ENCODE assay signal across 11 cellular contexts in the genomic region with DNA sequence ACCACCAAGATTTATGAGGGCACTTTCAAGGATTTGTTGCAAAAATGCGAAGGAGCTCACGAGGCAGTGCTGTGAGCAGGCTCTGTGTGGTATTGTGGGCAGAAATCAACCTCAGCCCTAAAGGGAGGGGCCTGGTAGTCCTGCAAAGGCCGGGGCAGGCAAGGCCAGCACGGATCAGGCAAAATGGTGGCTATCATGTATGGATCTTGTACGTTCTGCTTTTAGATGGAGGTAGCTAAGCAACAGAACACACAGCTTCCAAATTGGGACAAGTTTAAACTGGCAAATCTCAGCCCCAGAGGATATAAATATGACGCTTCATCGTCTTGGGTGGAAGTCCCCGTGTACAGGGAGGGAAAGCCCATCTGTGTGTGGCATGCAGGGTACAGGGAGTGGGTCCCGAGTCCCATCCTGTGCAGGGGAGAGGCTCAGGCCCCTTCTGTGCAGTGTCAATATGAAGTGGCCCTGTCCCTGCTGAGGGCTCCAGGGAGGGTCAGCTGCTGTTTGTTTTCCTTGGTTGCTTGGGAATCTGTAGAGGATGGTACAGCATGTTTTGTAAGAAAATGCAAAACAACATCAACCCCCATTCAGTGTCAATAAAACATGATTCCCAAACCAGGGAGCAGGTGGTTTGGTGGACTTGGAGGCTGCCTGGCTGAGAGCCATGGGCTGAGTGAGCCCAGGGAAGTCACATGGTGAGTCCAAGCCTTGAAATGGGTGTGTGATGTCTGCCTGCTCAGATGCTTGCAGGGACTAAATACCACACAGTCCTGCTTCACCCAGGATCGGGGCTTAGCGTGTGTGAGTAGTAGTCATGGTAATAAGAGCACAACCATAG.
DNase-seq lines count a peak whose midpoint lies in the region; ATAC-seq and TF ChIP-seq lines count a peak whose summit lies in the region.
"Had no signal": no experiment of that assay in that cellular context is flagged by ENCODE, and none has a peak within 500 bp of the region (broad histone marks: within the 10 kb centered on the region; RNA-seq: fewer than 3 reads in every experiment).

No MANE protein-coding gene starts in this region.

- no peaks in the 10 kb centered on the region for H3K4me1 Mint-ChIP-seq in activated CD4-positive, alpha-beta memory T cell treated with anti-CD3 and anti-CD28 coated beads, Interleukin-2, amount 10 ng/mL, durations not matched to agents 7 days and 5 days
- no peaks in the 10 kb centered on the region for H3K4me1 Mint-ChIP-seq in activated CD4-positive, alpha-beta memory T cell treated with anti-CD3 and anti-CD28 coated beads for 36 hours (ENCODE audit: low read depth)
- no peaks in the 10 kb centered on the region for H3K4me1 Mint-ChIP-seq in effector memory CD8-positive, alpha-beta T cell (ENCODE audit: low read depth in 2 of 2)
- H3K4me1 Mint-ChIP-seq in activated naive CD4-positive, alpha-beta T cell treated with anti-CD3 and anti-CD28 coated beads for 36 hours (ENCODE audit: low read depth), result no peaks in the 10 kb centered on the region
- H3K4me1 Mint-ChIP-seq: activated CD4-positive, alpha-beta T cell treated with anti-CD3 and anti-CD28 coated beads for 36 hours had no signal

- no peaks in the 10 kb centered on the region for H3K36me3 Mint-ChIP-seq in activated CD4-positive, alpha-beta memory T cell treated with anti-CD3 and anti-CD28 coated beads, Interleukin-2, amount 10 ng/mL, durations not matched to agents 7 days and 5 days (ENCODE audit: low read depth)
- no peaks in the 10 kb centered on the region for H3K36me3 Mint-ChIP-seq in activated CD4-positive, alpha-beta memory T cell treated with anti-CD3 and anti-CD28 coated beads for 36 hours
- no peaks in the 10 kb centered on the region for H3K36me3 Mint-ChIP-seq in effector memory CD8-positive, alpha-beta T cell (ENCODE audit: insufficient read depth)
- no peaks in the 10 kb centered on the region for H3K36me3 Mint-ChIP-seq in activated naive CD4-positive, alpha-beta T cell treated with anti-CD3 and anti-CD28 coated beads for 36 hours (ENCODE audit: low read depth)

- H3K27me3 ChIP-seq in body of pancreas, result no peaks in the 10 kb centered on the region
- H3K27me3 ChIP-seq: cardiac muscle cell had no signal

- H3K27me3 Mint-ChIP-seq in activated CD4-positive, alpha-beta memory T cell treated with anti-CD3 and anti-CD28 coated beads, Interleukin-2, amount 10 ng/mL, durations not matched to agents 7 days and 5 days, result no peaks in the 10 kb centered on the region
- peaks cover 3% of the 10 kb centered on the region for H3K27me3 Mint-ChIP-seq in activated CD4-positive, alpha-beta memory T cell treated with anti-CD3 and anti-CD28 coated beads for 36 hours
- H3K27me3 Mint-ChIP-seq in effector memory CD8-positive, alpha-beta T cell, result peaks cover 8 to 28% of the 10 kb centered on the region in 2 donors
- H3K27me3 Mint-ChIP-seq in activated naive CD4-positive, alpha-beta T cell treated with anti-CD3 and anti-CD28 coated beads for 36 hours (ENCODE audit: low read depth), result peaks cover 9% of the 10 kb centered on the region

- CTCF ChIA-PET in activated CD4-positive, alpha-beta memory T cell treated with anti-CD3 and anti-CD28 coated beads, Interleukin-2, amount 10 ng/mL, durations not matched to agents 7 days and 5 days (lab: Charles Lee), result no interaction called here
- CTCF ChIA-PET in activated CD4-positive, alpha-beta memory T cell treated with anti-CD3 and anti-CD28 coated beads for 36 hours (lab: Charles Lee), result no interaction called here
- CTCF ChIA-PET in activated naive CD4-positive, alpha-beta T cell treated with anti-CD3 and anti-CD28 coated beads for 36 hours (lab: Charles Lee), result no interaction called here

- peak; percentile 7 for DNase-seq in activated CD4-positive, alpha-beta memory T cell treated with anti-CD3 and anti-CD28 coated beads, Interleukin-2, amount 10 ng/mL, durations not matched to agents 7 days and 5 days
- no peak for DNase-seq in activated CD4-positive, alpha-beta memory T cell treated with anti-CD3 and anti-CD28 coated beads for 36 hours
- peak in 2 of 4 donors; percentile 32 to 41 for DNase-seq in body of pancreas
- peak; percentile 45 for DNase-seq in left kidney (ENCODE audit: low read depth, low spot score)
- no peak for DNase-seq in effector memory CD8-positive, alpha-beta T cell
- no peak for DNase-seq in activated naive CD4-positive, alpha-beta T cell treated with anti-CD3 and anti-CD28 coated beads for 36 hours
- DNase-seq in Kasumi-1 (lab: John Stamatoyannopoulos, UW), result no peak
- DNase-seq: activated CD4-positive, alpha-beta T cell treated with anti-CD3 and anti-CD28 coated beads for 36 hours had no signal

- no peak overlapping the region for H3K4me3 ChIP-seq in body of pancreas
- H3K4me3 ChIP-seq: cardiac muscle cell had no signal

- peak; percentile 21 for ATAC-seq in body of pancreas
- ATAC-seq in effector memory CD8-positive, alpha-beta T cell (replicated peaks), result no peak
- no peak for ATAC-seq in HG03439 (IDR thresholded peaks at IDR 0.05; ENCODE audit: unreplicated experiment)
- ATAC-seq: activated CD4-positive, alpha-beta T cell treated with anti-CD3 and anti-CD28 coated beads for 36 hours had no signal

- H3K4me1 ChIP-seq in body of pancreas, result peaks cover 8% of the 10 kb centered on the region

- intact Hi-C loops in activated CD4-positive, alpha-beta memory T cell treated with anti-CD3 and anti-CD28 coated beads for 36 hours (cut with micrococcal nuclease), result no loop called here
- intact Hi-C loops in body of pancreas (cut with DNase I), result no loop called here
- intact Hi-C loops in activated naive CD4-positive, alpha-beta T cell treated with anti-CD3 and anti-CD28 coated beads for 36 hours (cut with micrococcal nuclease), result no loop called here

- no peak for TF ChIP-seq CTCF in body of pancreas (IDR thresholded peaks at IDR 0.05)

- no peak overlapping the region for H3K4me3 Mint-ChIP-seq in activated CD4-positive, alpha-beta memory T cell treated with anti-CD3 and anti-CD28 coated beads, Interleukin-2, amount 10 ng/mL, durations not matched to agents 7 days and 5 days
- H3K4me3 Mint-ChIP-seq in activated CD4-positive, alpha-beta memory T cell treated with anti-CD3 and anti-CD28 coated beads for 36 hours, result no peak overlapping the region
- H3K4me3 Mint-ChIP-seq in effector memory CD8-positive, alpha-beta T cell, result no peak overlapping the region
- H3K4me3 Mint-ChIP-seq in activated naive CD4-positive, alpha-beta T cell treated with anti-CD3 and anti-CD28 coated beads for 36 hours, result no peak overlapping the region
- H3K4me3 Mint-ChIP-seq: activated CD4-positive, alpha-beta T cell treated with anti-CD3 and anti-CD28 coated beads for 36 hours had no signal

- H3K9me3 ChIP-seq in body of pancreas, result no peaks in the 10 kb centered on the region

- peak overlapping the region in 1 of 4 donors; percentile 6 for H3K27ac ChIP-seq in body of pancreas
- H3K27ac ChIP-seq: cardiac muscle cell, HL-60 had no signal

- H3K36me3 ChIP-seq in body of pancreas (replicated peaks in 1 of 2; ENCODE audit: insufficient read depth in 1 of 2, low read depth in 2 of 2), result no peaks in the 10 kb centered on the region
- H3K36me3 ChIP-seq: cardiac muscle cell had no signal

- no peak for TF ChIP-seq POLR2A in body of pancreas (IDR thresholded peaks at IDR 0.05)

- no peak overlapping the region for H3K27ac Mint-ChIP-seq in activated CD4-positive, alpha-beta memory T cell treated with anti-CD3 and anti-CD28 coated beads, Interleukin-2, amount 10 ng/mL, durations not matched to agents 7 days and 5 days
- no peak overlapping the region for H3K27ac Mint-ChIP-seq in activated CD4-positive, alpha-beta memory T cell treated with anti-CD3 and anti-CD28 coated beads for 36 hours
- H3K27ac Mint-ChIP-seq in effector memory CD8-positive, alpha-beta T cell, result no peak overlapping the region
- no peak overlapping the region for H3K27ac Mint-ChIP-seq in activated naive CD4-positive, alpha-beta T cell treated with anti-CD3 and anti-CD28 coated beads for 36 hours
- H3K27ac Mint-ChIP-seq: activated CD4-positive, alpha-beta T cell treated with anti-CD3 and anti-CD28 coated beads for 36 hours had no signal

- 62 to 64% methylated on average over 9 to 11 of the region's 11 CpGs for WGBS in body of pancreas, 2 donors

- POLR2A ChIA-PET in activated CD4-positive, alpha-beta memory T cell treated with anti-CD3 and anti-CD28 coated beads, Interleukin-2, amount 10 ng/mL, durations not matched to agents 7 days and 5 days (lab: Charles Lee), result no interaction called here
- POLR2A ChIA-PET in activated CD4-positive, alpha-beta memory T cell treated with anti-CD3 and anti-CD28 coated beads for 36 hours (lab: Charles Lee), result no interaction called here

- no peaks in the 10 kb centered on the region for H3K9me3 Mint-ChIP-seq in activated CD4-positive, alpha-beta memory T cell treated with anti-CD3 and anti-CD28 coated beads, Interleukin-2, amount 10 ng/mL, durations not matched to agents 7 days and 5 days
- no peaks in the 10 kb centered on the region for H3K9me3 Mint-ChIP-seq in activated CD4-positive, alpha-beta memory T cell treated with anti-CD3 and anti-CD28 coated beads for 36 hours
- H3K9me3 Mint-ChIP-seq in effector memory CD8-positive, alpha-beta T cell, result no peaks in the 10 kb centered on the region
- no peaks in the 10 kb centered on the region for H3K9me3 Mint-ChIP-seq in activated naive CD4-positive, alpha-beta T cell treated with anti-CD3 and anti-CD28 coated beads for 36 hours

Comparison
In these comparisons a context has a peak if more than half of its experiments do, and no peak if none do; other contexts are left out.
1. DNase-seq: peak in activated CD4-positive, alpha-beta memory T cell treated with anti-CD3 and anti-CD28 coated beads, Interleukin-2, amount 10 ng/mL, durations not matched to agents 7 days and 5 days (single experiment) and left kidney (single experiment); none in activated CD4-positive, alpha-beta memory T cell treated with anti-CD3 and anti-CD28 coated beads for 36 hours (single experiment), effector memory CD8-positive, alpha-beta T cell (0 of 3), activated naive CD4-positive, alpha-beta T cell treated with anti-CD3 and anti-CD28 coated beads for 36 hours (single experiment) and Kasumi-1 (0 of 2).